In the genomic region with DNA sequence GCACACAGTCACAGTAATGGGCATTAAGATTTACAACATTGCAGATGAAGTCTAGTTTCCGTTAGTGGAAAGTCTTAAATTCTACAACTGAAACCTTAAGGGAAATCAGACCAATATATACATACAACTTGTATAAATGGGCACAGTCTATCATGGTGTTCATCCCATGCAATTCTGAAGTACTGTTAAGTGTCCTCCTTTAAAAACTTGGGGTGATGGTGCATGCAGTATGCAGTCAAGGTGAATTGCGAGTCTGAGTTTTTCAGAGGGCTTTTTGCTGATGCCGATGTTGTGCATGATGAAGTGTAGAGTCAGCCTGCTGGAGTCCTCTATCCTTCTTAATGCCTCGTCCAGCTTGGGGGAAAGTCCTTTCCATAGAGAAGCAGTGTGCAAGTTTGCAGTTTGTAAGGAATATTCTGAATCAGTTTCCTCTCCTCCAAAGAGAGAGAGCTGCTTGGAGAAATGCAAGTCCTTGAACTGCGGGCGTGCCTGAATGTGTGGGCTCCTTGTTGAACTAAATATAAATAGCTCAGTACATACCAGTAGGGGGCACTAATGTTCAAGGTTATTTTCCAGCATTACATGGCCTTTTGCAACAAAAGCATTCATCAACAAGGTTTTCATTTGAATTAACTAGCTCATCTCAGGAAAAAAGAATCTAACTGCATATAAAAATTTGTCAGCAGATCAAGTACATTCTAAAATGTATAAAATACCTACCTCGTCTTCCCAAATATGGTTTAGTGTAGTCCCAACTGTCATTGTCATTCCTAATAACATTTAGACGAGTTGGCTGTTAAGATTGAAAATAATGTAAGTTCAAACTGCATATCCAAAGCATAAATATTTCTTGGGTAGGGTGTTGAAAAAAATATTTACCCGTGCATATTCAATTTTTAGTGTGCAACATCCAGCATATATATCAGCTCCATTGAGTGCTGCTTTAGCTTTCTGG, we compare ENCODE assay signal across 8 cellular contexts.
A peak's percentile ranks its signal among the peaks of the same experiment; 100 is the strongest.
DNase-seq lines count a peak whose midpoint lies in the region; ATAC-seq and TF ChIP-seq lines count a peak whose summit lies in the region.

No MANE protein-coding gene starts in this region.

- peak; percentile 62 for TF ChIP-seq CTCF in fibroblast of mammary gland (conservative IDR thresholded peaks at IDR 0.05; ENCODE audit: control insufficient read depth, insufficient read depth, low read depth, low read length)
- peak; percentile 62 for TF ChIP-seq CTCF in nephron progenitor cell (IDR thresholded peaks at IDR 0.05)

- no peak overlapping the region for H3K4me3 Mint-ChIP-seq in nephron progenitor cell

- no peak overlapping the region for H3K4me3 ChIP-seq in fibroblast of mammary gland (ENCODE audit: control insufficient read depth, low read depth, low read length)

- H3K9me3 Mint-ChIP-seq in nephron progenitor cell: no peaks in the 10 kb centered on the region

- DNase-seq in DMS114 treated with DMSO at 0.1 percent for 48 hours (lab: John Stamatoyannopoulos, UW; ENCODE audit: unreplicated experiment) (peak; percentile 57), HEK293T (ENCODE audit: extremely low spot score) (peak; percentile 59), NCI-H345 (lab: John Stamatoyannopoulos, UW) (peak; percentile 72), fibroblast of mammary gland (ENCODE audit: low read depth) (peak; percentile 87), nephron progenitor cell (peak; percentile 46)
- DNase-seq in activated CD4-positive, alpha-beta T cell treated with anti-CD3 and anti-CD28 coated beads for 48 hours: peak; percentile 44

- H3K27me3 Mint-ChIP-seq in nephron progenitor cell (ENCODE audit: low read depth, poor library complexity): no peaks in the 10 kb centered on the region

- CTCF ChIA-PET in HEK293T (lab: Yijun Ruan, JAX): interaction anchor here (0.7 to 1.6 kb wide), 18 partner anchors 8 to 265 kb away, joined by 3 to 9 read pairs (median 4); partner anchors contain the start of gene HNRNPLL

- H3K4me1 Mint-ChIP-seq in nephron progenitor cell: no peaks in the 10 kb centered on the region

- peaks cover 63% of the 10 kb centered on the region for H3K36me3 Mint-ChIP-seq in nephron progenitor cell (ENCODE audit: low read depth)

- H3K27ac Mint-ChIP-seq in nephron progenitor cell: no peak overlapping the region

- ATAC-seq in HG03432 (IDR thresholded peaks at IDR 0.05; ENCODE audit: unreplicated experiment) (no peak), HG02610 (IDR thresholded peaks at IDR 0.05; ENCODE audit: unreplicated experiment) (no peak)

- POLR2A ChIA-PET in HEK293T (lab: Yijun Ruan, JAX): interaction anchor here (1.1 to 1.3 kb wide), 2 partner anchors 22 to 170 kb away, joined by 7 to 11 read pairs; partner anchors contain the start of genes HNRNPLL and SRSF7

TF ChIP-seq in HEK293T, 16 proteins besides CTCF, POLR2A, EP300 and RAD21:
- TF ChIP-seq FOXK2 (IDR thresholded peaks at IDR 0.05) (no peak), L3MBTL2 (conservative IDR thresholded peaks at IDR 0.05) (no peak), NFRKB (IDR thresholded peaks at IDR 0.05) (no peak), ZNF384 (IDR thresholded peaks at IDR 0.05) (no peak), LEF1 (IDR thresholded peaks at IDR 0.05; ENCODE audit: borderline replicate concordance) (no peak), TARDBP (IDR thresholded peaks at IDR 0.05) (no peak), ARNT (IDR thresholded peaks at IDR 0.05) (no peak), SUZ12 (IDR thresholded peaks at IDR 0.05) (no peak), BHLHE40 (IDR thresholded peaks at IDR 0.05; ENCODE audit: borderline replicate concordance) (no peak), FOXM1 (IDR thresholded peaks at IDR 0.05; ENCODE audit: borderline replicate concordance) (no peak), CTBP1 (IDR thresholded peaks at IDR 0.05; ENCODE audit: borderline replicate concordance) (no peak), ELF4 (IDR thresholded peaks at IDR 0.05) (no peak)
TF ChIP-seq in HEK293T: peak in this region for 0.
